In the genomic region with DNA sequence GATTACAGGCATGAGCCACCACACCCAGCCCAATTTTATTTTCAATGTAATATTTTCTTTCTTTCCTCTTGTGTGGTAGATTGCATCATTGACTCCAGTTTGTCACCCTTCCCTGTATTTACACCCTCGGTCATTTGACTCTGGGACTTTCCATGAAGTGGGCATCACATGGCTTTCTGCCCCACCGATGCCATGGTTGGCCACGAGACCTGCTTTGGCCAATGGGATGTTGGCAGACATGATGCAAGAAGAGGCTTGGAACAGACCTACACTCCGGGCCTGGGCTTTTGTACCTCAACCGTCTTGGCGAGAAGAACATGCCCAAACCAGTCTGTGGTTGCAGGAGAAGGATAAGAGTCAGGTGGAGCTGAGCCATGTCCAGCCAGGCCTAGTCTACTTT, we compare ENCODE assay signal across 25 cellular contexts. TPM values are rescaled to one million over a fixed set of nuclear protein-coding genes. Genes with fewer than 3 reads are reported as not detected.
DNase-seq lines count a peak whose midpoint lies in the region; ATAC-seq and TF ChIP-seq lines count a peak whose summit lies in the region.
"Had no signal": no experiment of that assay in that cellular context is flagged by ENCODE, and none has a peak within 500 bp of the region (broad histone marks: within the 10 kb centered on the region; RNA-seq: fewer than 3 reads in every experiment).

No MANE protein-coding gene starts in this region.

- intact Hi-C loops in right cardiac atrium (cut with DNase I) (no loop called here), Right ventricle myocardium inferior (cut with DNase I) (no loop called here)

- peak; percentile 24 to 31 for ATAC-seq in right cardiac atrium
- no peak for ATAC-seq in Right ventricle myocardium inferior
- ATAC-seq in HG02938 (IDR thresholded peaks at IDR 0.05; ENCODE audit: unreplicated experiment): no peak
- ATAC-seq: activated T-cell treated with anti-CD3 and anti-CD28 coated beads, Interleukin-2, amount 50 U/mL, for 4 hours; GM23338; left colon had no signal

- TF ChIP-seq POLR2A in erythroblast (IDR thresholded peaks at IDR 0.05; ENCODE audit: low read length): no peak

- H3K9me3 ChIP-seq in right cardiac atrium (ENCODE audit: control insufficient read depth, low read length): no peaks in the 10 kb centered on the region

- no peaks in the 10 kb centered on the region for H3K4me1 ChIP-seq in right cardiac atrium (ENCODE audit: control insufficient read depth, insufficient read depth, low read length)

- 88% methylated on average over 6 of the region's 6 CpGs for WGBS in right cardiac atrium

- no peaks in the 10 kb centered on the region for H3K27me3 ChIP-seq in right cardiac atrium (ENCODE audit: control insufficient read depth, insufficient read depth)

- H3K27ac ChIP-seq in right cardiac atrium (ENCODE audit: low read length) (no peak overlapping the region), epithelial cell of prostate (peak overlapping the region; percentile 29)
- H3K27ac ChIP-seq: KMS-11 had no signal

- DNase-seq in right cardiac atrium: no peak
- DNase-seq in Right ventricle myocardium inferior (ENCODE audit: missing footprints): no peak
- DNase-seq in epithelial cell of prostate (ENCODE audit: low read depth, low spot score): peak; percentile 59
- DNase-seq in myocyte (ENCODE audit: low read depth): peak; percentile 29
- DNase-seq in HUDEP-2 (lab: John Stamatoyannopoulos, UW; ENCODE audit: unreplicated experiment in 76 of 76): no peak
- DNase-seq in erythroblast (lab: John Stamatoyannopoulos, UW): no peak
- no peak for DNase-seq in NCI-H510A treated with DMSO at 0.1 percent for 48 hours (lab: John Stamatoyannopoulos, UW)
- DNase-seq: activated CD4-positive, alpha-beta T cell treated with anti-CD3 and anti-CD28 coated beads for 4 hours; activated naive CD4-positive, alpha-beta T cell treated with anti-CD3 and anti-CD28 coated beads for 36 hours; activated T-cell treated with anti-CD3 and anti-CD28 coated beads, Interleukin-2, amount 50 U/mL, for 4 hours; amygdala; cortex of kidney; DMS53; GF-D8; HFFc6; left colon; NCI-H1105 treated with DMSO at 0.1 percent for 48 hours; NCI-H2029; NCI-H226; NCI-H82 had no signal

- no peak overlapping the region for H3K4me3 ChIP-seq in right cardiac atrium (ENCODE audit: low read length)
- H3K4me3 ChIP-seq: GM23338, heart left ventricle, skin epidermis had no signal

RNA-seq across cellular contexts. Expression of a gene that starts 38.8 kb away (rescaled TPM):
- total RNA-seq in right cardiac atrium (10 to 100 TPM; 26.0 to 37.5 (median 32.0) TPM), Right ventricle myocardium inferior (23.6 TPM), myocyte (32.3 and 42.4 TPM in 2 replicates)
- polyA plus RNA-seq in right cardiac atrium: 7.9 TPM
- 15.6 TPM for polyA plus RNA-seq in myocyte (2012)

Comparison
In these comparisons a context has a peak if more than half of its experiments do, and no peak if none do; other contexts are left out.
1. ATAC-seq: peak in right cardiac atrium (2 of 2); none in Right ventricle myocardium inferior (single experiment) and HG02938 (single experiment).
2. DNase-seq: peak in epithelial cell of prostate (single experiment) and myocyte (single experiment); none in right cardiac atrium (0 of 3), Right ventricle myocardium inferior (single experiment), HUDEP-2 (0 of 76), erythroblast (0 of 2) and NCI-H510A treated with DMSO at 0.1 percent for 48 hours (single experiment).